Comparison of ENCODE assay signal across 1 cellular context in the genomic region with DNA sequence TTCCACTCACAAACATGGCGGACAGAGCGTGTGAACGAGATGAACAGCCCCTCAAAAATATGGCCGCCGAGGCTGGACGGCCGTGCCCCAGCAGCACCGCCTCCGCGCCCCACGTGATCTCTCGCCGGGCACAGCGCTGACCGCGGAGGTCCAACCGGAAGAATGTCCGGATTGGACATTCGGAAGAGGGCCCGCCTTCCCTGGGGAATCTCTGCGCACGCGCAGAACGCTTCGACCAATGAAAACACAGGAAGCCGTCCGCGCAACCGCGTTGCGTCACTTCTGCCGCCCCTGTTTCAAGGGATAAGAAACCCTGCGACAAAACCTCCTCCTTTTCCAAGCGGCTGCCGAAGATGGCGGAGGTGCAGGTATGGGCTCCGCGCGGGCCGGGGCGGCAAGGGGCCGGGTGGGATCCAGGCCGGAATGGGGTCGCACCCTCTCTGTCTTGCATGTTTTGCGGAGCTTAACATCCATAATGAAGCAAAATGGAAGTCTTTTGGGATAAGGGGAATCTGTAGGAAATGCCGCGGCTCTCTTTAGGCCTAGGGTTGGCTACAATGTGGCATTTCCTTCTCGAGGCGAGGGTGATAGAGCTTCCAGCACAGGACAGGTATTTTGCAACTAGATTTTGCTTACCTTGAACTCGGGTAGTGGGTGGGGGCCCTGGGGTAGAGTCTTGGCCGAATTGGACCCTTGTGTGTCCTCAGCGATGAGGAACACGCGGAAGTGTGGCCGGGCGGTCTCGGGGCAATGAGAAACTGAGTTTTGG.
TF ChIP-seq lines count a peak whose summit lies in the region.

A gene (plus strand): TSS at position 332 of the 769 bp plus-strand sequence. CDS start 22 bp downstream, at position 354.

TF ChIP-seq in K562, 482 proteins besides CTCF, POLR2A, EP300 and RAD21 (continued from another document and continues in another):
- TF ChIP-seq, protein P1, sequence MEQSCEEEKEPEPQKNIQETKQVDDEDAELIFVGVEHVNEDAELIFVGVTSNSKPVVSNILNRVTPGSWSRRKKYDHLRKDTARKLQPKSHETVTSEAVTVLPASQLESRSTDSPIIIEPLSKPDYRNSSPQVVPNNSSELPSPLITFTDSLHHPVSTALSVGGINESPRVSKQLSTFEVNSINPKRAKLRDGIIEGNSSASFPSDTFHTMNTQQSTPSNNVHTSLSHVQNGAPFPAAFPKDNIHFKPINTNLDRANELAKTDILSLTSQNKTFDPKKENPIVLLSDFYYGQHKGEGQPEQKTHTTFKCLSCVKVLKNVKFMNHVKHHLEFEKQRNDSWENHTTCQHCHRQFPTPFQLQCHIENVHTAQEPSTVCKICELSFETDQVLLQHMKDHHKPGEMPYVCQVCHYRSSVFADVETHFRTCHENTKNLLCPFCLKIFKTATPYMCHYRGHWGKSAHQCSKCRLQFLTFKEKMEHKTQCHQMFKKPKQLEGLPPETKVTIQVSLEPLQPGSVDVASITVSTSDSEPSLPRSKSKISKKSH (CRISPR knock-in tag; IDR thresholded peaks at IDR 0.05) = no peak
- TF ChIP-seq SETDB1 (IDR thresholded peaks at IDR 0.05; ENCODE audit: low read length) (no peak), ELF1 (tag; IDR thresholded peaks at IDR 0.05) (peak; percentile 74), XRCC5 (IDR thresholded peaks at IDR 0.05; ENCODE audit: low read depth, low read length) (peak; percentile 65), FOS (IDR thresholded peaks at IDR 0.05; ENCODE audit: extremely low read depth, insufficient read length) (peak; percentile 88), ZNF3 (CRISPR knock-in tag; IDR thresholded peaks at IDR 0.05) (no peak), KAT2B (IDR thresholded peaks at IDR 0.05; ENCODE audit: low read depth, low read length) (no peak), SPI1 (IDR thresholded peaks at IDR 0.05; ENCODE audit: borderline replicate concordance, low read depth, low read length) (no peak), NFXL1 (CRISPR knock-in tag; IDR thresholded peaks at IDR 0.05) (0 out of 2 replicates have a peak, but pooled peaks have one; percentile 14), CREM (IDR thresholded peaks at IDR 0.05; ENCODE audit: low read depth) (peak; percentile 98), FOXJ3 (CRISPR knock-in tag; IDR thresholded peaks at IDR 0.05) (no peak), POLR2G (IDR thresholded peaks at IDR 0.05; ENCODE audit: low read depth, low read length) (peak; percentile 100), NBN (IDR thresholded peaks at IDR 0.05; ENCODE audit: low read depth) (peak; percentile 59)
- TF ChIP-seq, protein P2, sequence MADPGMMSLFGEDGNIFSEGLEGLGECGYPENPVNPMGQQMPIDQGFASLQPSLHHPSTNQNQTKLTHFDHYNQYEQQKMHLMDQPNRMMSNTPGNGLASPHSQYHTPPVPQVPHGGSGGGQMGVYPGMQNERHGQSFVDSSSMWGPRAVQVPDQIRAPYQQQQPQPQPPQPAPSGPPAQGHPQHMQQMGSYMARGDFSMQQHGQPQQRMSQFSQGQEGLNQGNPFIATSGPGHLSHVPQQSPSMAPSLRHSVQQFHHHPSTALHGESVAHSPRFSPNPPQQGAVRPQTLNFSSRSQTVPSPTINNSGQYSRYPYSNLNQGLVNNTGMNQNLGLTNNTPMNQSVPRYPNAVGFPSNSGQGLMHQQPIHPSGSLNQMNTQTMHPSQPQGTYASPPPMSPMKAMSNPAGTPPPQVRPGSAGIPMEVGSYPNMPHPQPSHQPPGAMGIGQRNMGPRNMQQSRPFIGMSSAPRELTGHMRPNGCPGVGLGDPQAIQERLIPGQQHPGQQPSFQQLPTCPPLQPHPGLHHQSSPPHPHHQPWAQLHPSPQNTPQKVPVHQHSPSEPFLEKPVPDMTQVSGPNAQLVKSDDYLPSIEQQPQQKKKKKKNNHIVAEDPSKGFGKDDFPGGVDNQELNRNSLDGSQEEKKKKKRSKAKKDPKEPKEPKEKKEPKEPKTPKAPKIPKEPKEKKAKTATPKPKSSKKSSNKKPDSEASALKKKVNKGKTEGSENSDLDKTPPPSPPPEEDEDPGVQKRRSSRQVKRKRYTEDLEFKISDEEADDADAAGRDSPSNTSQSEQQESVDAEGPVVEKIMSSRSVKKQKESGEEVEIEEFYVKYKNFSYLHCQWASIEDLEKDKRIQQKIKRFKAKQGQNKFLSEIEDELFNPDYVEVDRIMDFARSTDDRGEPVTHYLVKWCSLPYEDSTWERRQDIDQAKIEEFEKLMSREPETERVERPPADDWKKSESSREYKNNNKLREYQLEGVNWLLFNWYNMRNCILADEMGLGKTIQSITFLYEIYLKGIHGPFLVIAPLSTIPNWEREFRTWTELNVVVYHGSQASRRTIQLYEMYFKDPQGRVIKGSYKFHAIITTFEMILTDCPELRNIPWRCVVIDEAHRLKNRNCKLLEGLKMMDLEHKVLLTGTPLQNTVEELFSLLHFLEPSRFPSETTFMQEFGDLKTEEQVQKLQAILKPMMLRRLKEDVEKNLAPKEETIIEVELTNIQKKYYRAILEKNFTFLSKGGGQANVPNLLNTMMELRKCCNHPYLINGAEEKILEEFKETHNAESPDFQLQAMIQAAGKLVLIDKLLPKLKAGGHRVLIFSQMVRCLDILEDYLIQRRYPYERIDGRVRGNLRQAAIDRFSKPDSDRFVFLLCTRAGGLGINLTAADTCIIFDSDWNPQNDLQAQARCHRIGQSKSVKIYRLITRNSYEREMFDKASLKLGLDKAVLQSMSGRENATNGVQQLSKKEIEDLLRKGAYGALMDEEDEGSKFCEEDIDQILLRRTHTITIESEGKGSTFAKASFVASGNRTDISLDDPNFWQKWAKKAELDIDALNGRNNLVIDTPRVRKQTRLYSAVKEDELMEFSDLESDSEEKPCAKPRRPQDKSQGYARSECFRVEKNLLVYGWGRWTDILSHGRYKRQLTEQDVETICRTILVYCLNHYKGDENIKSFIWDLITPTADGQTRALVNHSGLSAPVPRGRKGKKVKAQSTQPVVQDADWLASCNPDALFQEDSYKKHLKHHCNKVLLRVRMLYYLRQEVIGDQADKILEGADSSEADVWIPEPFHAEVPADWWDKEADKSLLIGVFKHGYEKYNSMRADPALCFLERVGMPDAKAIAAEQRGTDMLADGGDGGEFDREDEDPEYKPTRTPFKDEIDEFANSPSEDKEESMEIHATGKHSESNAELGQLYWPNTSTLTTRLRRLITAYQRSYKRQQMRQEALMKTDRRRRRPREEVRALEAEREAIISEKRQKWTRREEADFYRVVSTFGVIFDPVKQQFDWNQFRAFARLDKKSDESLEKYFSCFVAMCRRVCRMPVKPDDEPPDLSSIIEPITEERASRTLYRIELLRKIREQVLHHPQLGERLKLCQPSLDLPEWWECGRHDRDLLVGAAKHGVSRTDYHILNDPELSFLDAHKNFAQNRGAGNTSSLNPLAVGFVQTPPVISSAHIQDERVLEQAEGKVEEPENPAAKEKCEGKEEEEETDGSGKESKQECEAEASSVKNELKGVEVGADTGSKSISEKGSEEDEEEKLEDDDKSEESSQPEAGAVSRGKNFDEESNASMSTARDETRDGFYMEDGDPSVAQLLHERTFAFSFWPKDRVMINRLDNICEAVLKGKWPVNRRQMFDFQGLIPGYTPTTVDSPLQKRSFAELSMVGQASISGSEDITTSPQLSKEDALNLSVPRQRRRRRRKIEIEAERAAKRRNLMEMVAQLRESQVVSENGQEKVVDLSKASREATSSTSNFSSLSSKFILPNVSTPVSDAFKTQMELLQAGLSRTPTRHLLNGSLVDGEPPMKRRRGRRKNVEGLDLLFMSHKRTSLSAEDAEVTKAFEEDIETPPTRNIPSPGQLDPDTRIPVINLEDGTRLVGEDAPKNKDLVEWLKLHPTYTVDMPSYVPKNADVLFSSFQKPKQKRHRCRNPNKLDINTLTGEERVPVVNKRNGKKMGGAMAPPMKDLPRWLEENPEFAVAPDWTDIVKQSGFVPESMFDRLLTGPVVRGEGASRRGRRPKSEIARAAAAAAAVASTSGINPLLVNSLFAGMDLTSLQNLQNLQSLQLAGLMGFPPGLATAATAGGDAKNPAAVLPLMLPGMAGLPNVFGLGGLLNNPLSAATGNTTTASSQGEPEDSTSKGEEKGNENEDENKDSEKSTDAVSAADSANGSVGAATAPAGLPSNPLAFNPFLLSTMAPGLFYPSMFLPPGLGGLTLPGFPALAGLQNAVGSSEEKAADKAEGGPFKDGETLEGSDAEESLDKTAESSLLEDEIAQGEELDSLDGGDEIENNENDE (IDR thresholded peaks at IDR 0.05; ENCODE audit: low read depth, low read length) = no peak
- TF ChIP-seq, protein P3, sequence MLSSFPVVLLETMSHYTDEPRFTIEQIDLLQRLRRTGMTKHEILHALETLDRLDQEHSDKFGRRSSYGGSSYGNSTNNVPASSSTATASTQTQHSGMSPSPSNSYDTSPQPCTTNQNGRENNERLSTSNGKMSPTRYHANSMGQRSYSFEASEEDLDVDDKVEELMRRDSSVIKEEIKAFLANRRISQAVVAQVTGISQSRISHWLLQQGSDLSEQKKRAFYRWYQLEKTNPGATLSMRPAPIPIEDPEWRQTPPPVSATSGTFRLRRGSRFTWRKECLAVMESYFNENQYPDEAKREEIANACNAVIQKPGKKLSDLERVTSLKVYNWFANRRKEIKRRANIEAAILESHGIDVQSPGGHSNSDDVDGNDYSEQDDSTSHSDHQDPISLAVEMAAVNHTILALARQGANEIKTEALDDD (IDR thresholded peaks at IDR 0.05) = no peak
- TF ChIP-seq, protein P4, sequence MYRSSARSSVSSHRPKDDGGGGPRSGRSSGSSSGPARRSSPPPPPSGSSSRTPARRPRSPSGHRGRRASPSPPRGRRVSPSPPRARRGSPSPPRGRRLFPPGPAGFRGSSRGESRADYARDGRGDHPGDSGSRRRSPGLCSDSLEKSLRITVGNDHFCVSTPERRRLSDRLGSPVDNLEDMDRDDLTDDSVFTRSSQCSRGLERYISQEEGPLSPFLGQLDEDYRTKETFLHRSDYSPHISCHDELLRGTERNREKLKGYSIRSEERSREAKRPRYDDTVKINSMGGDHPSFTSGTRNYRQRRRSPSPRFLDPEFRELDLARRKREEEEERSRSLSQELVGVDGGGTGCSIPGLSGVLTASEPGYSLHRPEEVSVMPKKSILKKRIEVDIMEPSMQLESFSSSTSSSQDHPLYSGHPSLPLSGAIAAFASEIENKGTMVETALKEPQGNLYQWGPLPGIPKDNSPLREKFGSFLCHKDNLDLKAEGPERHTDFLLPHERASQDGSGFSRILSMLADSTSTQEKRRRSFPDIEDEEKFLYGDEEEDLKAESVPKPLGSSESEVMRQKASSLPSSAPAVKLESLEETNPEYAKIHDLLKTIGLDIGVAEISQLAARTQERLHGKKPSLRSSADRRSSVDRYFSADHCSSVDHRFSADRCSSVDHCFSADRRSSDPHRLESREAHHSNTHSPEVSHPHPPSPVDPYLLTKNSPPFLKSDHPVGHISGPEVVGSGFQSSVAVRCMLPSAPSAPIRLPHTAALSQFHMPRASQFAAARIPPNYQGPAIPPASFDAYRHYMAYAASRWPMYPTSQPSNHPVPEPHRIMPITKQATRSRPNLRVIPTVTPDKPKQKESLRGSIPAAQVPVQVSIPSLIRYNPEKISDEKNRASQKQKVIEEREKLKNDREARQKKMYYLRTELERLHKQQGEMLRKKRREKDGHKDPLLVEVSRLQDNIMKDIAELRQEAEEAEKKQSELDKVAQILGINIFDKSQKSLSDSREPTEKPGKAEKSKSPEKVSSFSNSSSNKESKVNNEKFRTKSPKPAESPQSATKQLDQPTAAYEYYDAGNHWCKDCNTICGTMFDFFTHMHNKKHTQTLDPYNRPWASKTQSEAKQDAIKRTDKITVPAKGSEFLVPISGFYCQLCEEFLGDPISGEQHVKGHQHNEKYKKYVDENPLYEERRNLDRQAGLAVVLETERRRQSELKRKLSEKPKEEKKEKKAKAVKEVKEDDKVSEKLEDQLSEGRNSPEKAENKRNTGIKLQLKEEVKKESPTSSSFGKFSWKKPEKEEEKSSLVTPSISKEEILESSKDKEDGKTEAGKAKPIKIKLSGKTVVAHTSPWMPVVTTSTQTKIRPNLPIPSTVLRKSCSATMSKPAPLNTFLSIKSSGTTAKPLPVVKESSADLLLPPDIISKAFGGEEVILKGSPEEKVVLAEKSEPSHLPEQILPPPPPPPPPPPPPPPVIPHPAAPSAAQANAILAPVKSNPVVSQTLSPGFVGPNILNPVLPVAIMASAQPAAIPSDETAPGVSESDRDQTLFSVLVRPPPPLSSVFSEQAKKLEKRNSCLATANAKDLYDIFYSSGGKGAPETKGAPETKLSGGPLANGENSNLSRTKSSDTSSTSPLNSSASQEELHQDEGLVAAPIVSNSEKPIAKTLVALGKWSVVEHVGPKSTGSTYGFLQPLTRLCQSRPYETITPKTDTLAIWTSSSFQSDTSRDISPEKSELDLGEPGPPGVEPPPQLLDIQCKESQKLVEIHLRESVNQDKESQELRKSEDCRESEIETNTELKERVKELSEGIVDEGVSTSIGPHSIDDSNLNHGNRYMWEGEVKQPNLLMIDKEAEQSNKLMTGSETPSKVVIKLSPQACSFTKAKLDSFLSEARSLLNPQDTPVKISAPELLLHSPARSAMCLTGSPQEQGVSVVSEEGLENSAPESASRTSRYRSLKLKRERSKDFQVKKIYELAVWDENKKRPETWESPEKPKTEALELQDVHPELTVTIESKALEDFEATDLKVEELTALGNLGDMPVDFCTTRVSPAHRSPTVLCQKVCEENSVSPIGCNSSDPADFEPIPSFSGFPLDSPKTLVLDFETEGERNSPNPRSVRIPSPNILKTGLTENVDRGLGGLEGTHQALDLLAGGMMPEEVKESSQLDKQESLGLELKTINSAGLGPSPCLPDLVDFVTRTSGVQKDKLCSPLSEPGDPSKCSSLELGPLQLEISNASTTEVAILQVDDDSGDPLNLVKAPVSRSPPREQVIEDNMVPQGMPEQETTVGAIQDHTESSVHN (IDR thresholded peaks at IDR 0.05; ENCODE audit: borderline replicate concordance in 1 of 2, low read depth in 1 of 2) = no peak
- TF ChIP-seq, protein P5, sequence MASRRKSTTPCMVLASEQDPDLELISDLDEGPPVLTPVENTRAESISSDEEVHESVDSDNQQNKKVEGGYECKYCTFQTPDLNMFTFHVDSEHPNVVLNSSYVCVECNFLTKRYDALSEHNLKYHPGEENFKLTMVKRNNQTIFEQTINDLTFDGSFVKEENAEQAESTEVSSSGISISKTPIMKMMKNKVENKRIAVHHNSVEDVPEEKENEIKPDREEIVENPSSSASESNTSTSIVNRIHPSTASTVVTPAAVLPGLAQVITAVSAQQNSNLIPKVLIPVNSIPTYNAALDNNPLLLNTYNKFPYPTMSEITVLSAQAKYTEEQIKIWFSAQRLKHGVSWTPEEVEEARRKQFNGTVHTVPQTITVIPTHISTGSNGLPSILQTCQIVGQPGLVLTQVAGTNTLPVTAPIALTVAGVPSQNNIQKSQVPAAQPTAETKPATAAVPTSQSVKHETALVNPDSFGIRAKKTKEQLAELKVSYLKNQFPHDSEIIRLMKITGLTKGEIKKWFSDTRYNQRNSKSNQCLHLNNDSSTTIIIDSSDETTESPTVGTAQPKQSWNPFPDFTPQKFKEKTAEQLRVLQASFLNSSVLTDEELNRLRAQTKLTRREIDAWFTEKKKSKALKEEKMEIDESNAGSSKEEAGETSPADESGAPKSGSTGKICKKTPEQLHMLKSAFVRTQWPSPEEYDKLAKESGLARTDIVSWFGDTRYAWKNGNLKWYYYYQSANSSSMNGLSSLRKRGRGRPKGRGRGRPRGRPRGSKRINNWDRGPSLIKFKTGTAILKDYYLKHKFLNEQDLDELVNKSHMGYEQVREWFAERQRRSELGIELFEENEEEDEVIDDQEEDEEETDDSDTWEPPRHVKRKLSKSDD (conservative IDR thresholded peaks at IDR 0.05; ENCODE audit: low read length) = no peak
